In genomic region chr3:43792904-43793303, GRCh38 we compare ENCODE assay signal across 33 cellular contexts.
A peak's percentile ranks its signal among the peaks of the same experiment; 100 is the strongest.
DNase-seq lines count a peak whose midpoint lies in the region; ATAC-seq and TF ChIP-seq lines count a peak whose summit lies in the region.
"Had no signal": no experiment of that assay in that cellular context is flagged by ENCODE, and none has a peak within 500 bp of the region (broad histone marks: within the 10 kb centered on the region; RNA-seq: fewer than 3 reads in every experiment).

No MANE protein-coding gene starts in this region.

- H3K27me3 Mint-ChIP-seq in HFFc6 (ENCODE audit: insufficient read depth), result peaks cover 25% of the 10 kb centered on the region

- H2AFZ ChIP-seq in osteoblast (ENCODE audit: low read length), result peak overlapping the region; percentile 18

- H3K4me1 Mint-ChIP-seq in HFFc6 (ENCODE audit: low read depth), result peaks cover 42% of the 10 kb centered on the region
- H3K4me1 Mint-ChIP-seq: activated B cell treated with CpG ODN at 0.5 μM for 24 hours; activated CD8-positive, alpha-beta memory T cell treated with anti-CD3 and anti-CD28 coated beads, Interleukin-2, amount 10 ng/mL, durations not matched to agents 7 days and 5 days; mesothelial cell of epicardium; naive B cell had no signal

- TF ChIP-seq CTCF in AG10803 (conservative IDR thresholded peaks at IDR 0.05; ENCODE audit: low read length) (no peak; the same call in 1 of the 2 replicates), HFFc6 (IDR thresholded peaks at IDR 0.05) (no peak), osteoblast (IDR thresholded peaks at IDR 0.05; ENCODE audit: extremely low read depth, low read depth, low read length) (no peak), uterus (IDR thresholded peaks at IDR 0.05) (no peak), right lobe of liver (IDR thresholded peaks at IDR 0.05) (no peak)

- no peak overlapping the region for H3K4me3 ChIP-seq in AG10803 (ENCODE audit: low read length)
- no peak overlapping the region for H3K4me3 ChIP-seq in osteoblast (ENCODE audit: insufficient read depth, low read length)
- no peak overlapping the region for H3K4me3 ChIP-seq in uterus
- H3K4me3 ChIP-seq in right lobe of liver, result no peak overlapping the region
- H3K4me3 ChIP-seq: BLaER1, testis, vagina had no signal

- H3K9me3 Mint-ChIP-seq in HFFc6, result no peaks in the 10 kb centered on the region
- H3K9me3 Mint-ChIP-seq: activated B cell treated with CpG ODN at 0.5 μM for 24 hours, naive B cell had no signal

- 43% methylated on average over 1 of the region's 2 CpGs for WGBS in right lobe of liver (ENCODE audit: insufficient coverage, low coverage, low lambda C conversion rate, missing lambda C conversion rate)

- H3K27ac Mint-ChIP-seq in HFFc6, result no peak overlapping the region
- H3K27ac Mint-ChIP-seq: activated B cell treated with CpG ODN at 0.5 μM for 24 hours; activated CD8-positive, alpha-beta memory T cell treated with anti-CD3 and anti-CD28 coated beads, Interleukin-2, amount 10 ng/mL, durations not matched to agents 7 days and 5 days; mesothelial cell of epicardium; naive B cell had no signal

- H3K79me2 ChIP-seq in osteoblast (ENCODE audit: insufficient read depth, low read length), result no peaks in the 10 kb centered on the region

- intact Hi-C loops in uterus (cut with DNase I; ENCODE audit: low total_unique reads) (no loop called here), right lobe of liver (cut with DNase I) (no loop called here)

- H3K4me3 Mint-ChIP-seq in HFFc6, result no peak overlapping the region
- H3K4me3 Mint-ChIP-seq: activated B cell treated with CpG ODN at 0.5 μM for 24 hours; activated CD8-positive, alpha-beta memory T cell treated with anti-CD3 and anti-CD28 coated beads, Interleukin-2, amount 10 ng/mL, durations not matched to agents 7 days and 5 days; mesothelial cell of epicardium; naive B cell had no signal

- H4K20me1 ChIP-seq in osteoblast (ENCODE audit: insufficient read depth, low read length), result no peaks in the 10 kb centered on the region
- H4K20me1 ChIP-seq: BLaER1 had no signal

- H3K4me2 ChIP-seq in osteoblast (ENCODE audit: insufficient read depth, low read length), result no peak overlapping the region
- H3K4me2 ChIP-seq: BLaER1 had no signal

- H3K4me1 ChIP-seq in osteoblast (ENCODE audit: insufficient read depth, low read length) (no peaks in the 10 kb centered on the region), uterus (no peaks in the 10 kb centered on the region), right lobe of liver (no peaks in the 10 kb centered on the region)
- H3K4me1 ChIP-seq: testis, vagina had no signal

- H3K9me3 ChIP-seq in osteoblast (ENCODE audit: low read depth, low read length) (no peaks in the 10 kb centered on the region), uterus (no peaks in the 10 kb centered on the region), right lobe of liver (no peaks in the 10 kb centered on the region)
- H3K9me3 ChIP-seq: BLaER1, neutrophil, testis, vagina had no signal

- no peaks in the 10 kb centered on the region for H3K36me3 Mint-ChIP-seq in HFFc6 (ENCODE audit: low read depth)
- H3K36me3 Mint-ChIP-seq: activated CD8-positive, alpha-beta memory T cell treated with anti-CD3 and anti-CD28 coated beads, Interleukin-2, amount 10 ng/mL, durations not matched to agents 7 days and 5 days; mesothelial cell of epicardium; naive B cell had no signal

- no peak overlapping the region for H3K27ac ChIP-seq in osteoblast (ENCODE audit: low read depth, low read length)
- H3K27ac ChIP-seq in uterus, result no peak overlapping the region
- H3K27ac ChIP-seq in right lobe of liver, result no peak overlapping the region
- H3K27ac ChIP-seq: BLaER1, neutrophil, testis, vagina had no signal

- TF ChIP-seq POLR2A in uterus (IDR thresholded peaks at IDR 0.05) (no peak), right lobe of liver (IDR thresholded peaks at IDR 0.05) (no peak)

- peak; percentile 38 for DNase-seq in AG10803 (ENCODE audit: low read depth)
- peak; percentile 4 for DNase-seq in HFFc6
- peak; percentile 15 for DNase-seq in ecto neural progenitor cell (ENCODE audit: low spot score)
- DNase-seq in osteoblast (ENCODE audit: insufficient read length, low spot score, missing footprints), result no peak
- DNase-seq in uterus, result no peak
- no peak for DNase-seq in kidney tubule cell (ENCODE audit: low spot score)
- DNase-seq in NCI-H1417 (lab: John Stamatoyannopoulos, UW), result no peak
- no peak for DNase-seq in right lobe of liver
- DNase-seq: activated B cell treated with CpG ODN at 0.5 μM for 24 hours; activated CD4-positive, alpha-beta T cell treated with anti-CD3 and anti-CD28 coated beads, Interleukin-2, amount 50 U/mL, for 1 hour; activated CD8-positive, alpha-beta memory T cell treated with anti-CD3 and anti-CD28 coated beads, Interleukin-2, amount 10 ng/mL, durations not matched to agents 7 days and 5 days; activated naive CD4-positive, alpha-beta T cell treated with Interleukin-2 at 50 U/mL for 16 hours; amniotic stem cell; DMS53; effector CD8-positive, alpha-beta T cell; erythroblast; foreskin melanocyte; GDM1; GOT3; IMR-90; left ventricle myocardium superior; naive B cell; NCI-H1105; NCI-H2029; NCI-H526 treated with DMSO at 0.1 percent for 48 hours; SHP77 treated with DMSO at 0.1 percent for 48 hours; stimulated activated naive CD8-positive, alpha-beta T cell treated with anti-CD3 and anti-CD28 coated beads, Interleukin-15, Interleukin-2, amounts not matched to agents 100 U/mL and 50 U/mL, for 24 hours; testis had no signal

- no peak for ATAC-seq in right lobe of liver
- ATAC-seq: activated CD8-positive, alpha-beta memory T cell treated with anti-CD3 and anti-CD28 coated beads, Interleukin-2, amount 10 ng/mL, durations not matched to agents 7 days and 5 days; left ventricle myocardium superior; Panc1; stimulated activated naive CD8-positive, alpha-beta T cell treated with anti-CD3 and anti-CD28 coated beads, Interleukin-15, Interleukin-2, amounts not matched to agents 100 U/mL and 50 U/mL, for 24 hours had no signal

- no peaks in the 10 kb centered on the region for H3K27me3 ChIP-seq in osteoblast (ENCODE audit: insufficient read depth, low read length)
- no peaks in the 10 kb centered on the region for H3K27me3 ChIP-seq in uterus
- H3K27me3 ChIP-seq in right lobe of liver, result no peaks in the 10 kb centered on the region
- H3K27me3 ChIP-seq: BLaER1, testis, vagina had no signal

- H3K36me3 ChIP-seq in osteoblast (ENCODE audit: insufficient read depth, low read length) (no peaks in the 10 kb centered on the region), uterus (no peaks in the 10 kb centered on the region), right lobe of liver (no peaks in the 10 kb centered on the region)
- H3K36me3 ChIP-seq: BLaER1, neutrophil, vagina had no signal

Comparison
In these comparisons a context has a peak if more than half of its experiments do, and no peak if none do; other contexts are left out.
1. DNase-seq: peak in AG10803 (single experiment), HFFc6 (single experiment) and ecto neural progenitor cell (single experiment); none in osteoblast (single experiment), uterus (0 of 2), kidney tubule cell (single experiment), NCI-H1417 (0 of 3) and right lobe of liver (0 of 3).